16 cellular contexts compared by ENCODE assay signal in the genomic region with DNA sequence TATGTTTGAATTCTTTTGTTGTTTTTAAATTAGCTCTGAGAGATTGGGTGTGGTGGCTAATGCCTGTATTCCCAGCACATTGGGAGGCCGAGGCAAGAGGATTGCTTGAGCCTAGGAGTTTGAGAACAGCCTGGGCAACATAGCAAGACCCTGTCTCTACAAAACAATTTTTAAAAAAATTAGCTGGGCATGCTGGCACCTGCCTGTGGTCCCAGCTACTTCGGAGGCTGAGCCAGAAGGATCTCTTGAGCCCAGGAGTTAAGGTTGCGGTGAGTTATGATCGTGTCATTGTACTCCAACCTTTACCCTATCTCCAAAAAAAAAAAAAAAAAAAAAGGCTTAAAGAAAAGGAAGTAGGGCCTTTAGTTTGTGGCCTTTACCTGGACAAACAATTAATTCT. TPM values are rescaled to one million over a fixed set of nuclear protein-coding genes. Genes with fewer than 3 reads are reported as not detected.
DNase-seq lines count a peak whose midpoint lies in the region; ATAC-seq, FAIRE-seq and TF ChIP-seq lines count a peak whose summit lies in the region.
"Had no signal": no experiment of that assay in that cellular context is flagged by ENCODE, and none has a peak within 500 bp of the region (broad histone marks: within the 10 kb centered on the region; RNA-seq: fewer than 3 reads in every experiment).

No MANE protein-coding gene starts in this region.

- H3K9me3 ChIP-seq in small intestine (ENCODE audit: control insufficient read depth, low read depth), result no peaks in the 10 kb centered on the region
- no peaks in the 10 kb centered on the region for H3K9me3 ChIP-seq in endodermal cell (ENCODE audit: control insufficient read depth, low read length)
- H3K9me3 ChIP-seq: BE2C, ovary, upper lobe of left lung had no signal

- CTCF ChIA-PET in activated CD8-positive, alpha-beta memory T cell treated with anti-CD3 and anti-CD28 coated beads, Interleukin-2, amount 10 ng/mL, durations not matched to agents 7 days and 5 days (lab: Charles Lee), result interaction anchor here (0.7 to 3.2 kb wide), 7 partner anchors 9 to 65 kb away, joined by 3 to 15 read pairs (median 6); partner anchors contain the start of gene DHX35

- H3K36me3 ChIP-seq in small intestine (ENCODE audit: control insufficient read depth in 2 of 2, insufficient read depth in 2 of 2, low read length in 2 of 2), result peaks cover 1 to 2% of the 10 kb centered on the region in 2 donors
- H3K36me3 ChIP-seq in endodermal cell (ENCODE audit: control insufficient read depth, insufficient read depth, low read length), result peaks cover 47% of the 10 kb centered on the region
- H3K36me3 ChIP-seq: ovary had no signal

- no peak for TF ChIP-seq CTCF in endodermal cell (conservative IDR thresholded peaks at IDR 0.05)

- no peak overlapping the region for H3K27ac Mint-ChIP-seq in endodermal cell
- no peak overlapping the region for H3K27ac Mint-ChIP-seq in activated CD8-positive, alpha-beta memory T cell treated with anti-CD3 and anti-CD28 coated beads, Interleukin-2, amount 10 ng/mL, durations not matched to agents 7 days and 5 days
- H3K27ac Mint-ChIP-seq: activated CD8-positive, alpha-beta T cell treated with anti-CD3 and anti-CD28 coated beads, Interleukin-2, amount 10 ng/mL, durations not matched to agents 7 days and 5 days had no signal

- H3K4me1 ChIP-seq in small intestine (ENCODE audit: control insufficient read depth in 2 of 2, insufficient read depth in 1 of 2, low read depth in 1 of 2, low read length in 1 of 2), result peaks cover 5 to 7% of the 10 kb centered on the region in 2 donors
- H3K4me1 ChIP-seq in endodermal cell (ENCODE audit: control insufficient read depth, insufficient read depth, low read length), result no peaks in the 10 kb centered on the region
- H3K4me1 ChIP-seq: BE2C had no signal

- peaks cover 33% of the 10 kb centered on the region for H3K36me3 Mint-ChIP-seq in endodermal cell (ENCODE audit: low read depth)
- peaks cover 25% of the 10 kb centered on the region for H3K36me3 Mint-ChIP-seq in activated CD8-positive, alpha-beta memory T cell treated with anti-CD3 and anti-CD28 coated beads, Interleukin-2, amount 10 ng/mL, durations not matched to agents 7 days and 5 days

- 32 to 64% (median 63%) methylated on average over 4 of the region's 4 CpGs for WGBS in small intestine, 3 donors
- WGBS in endodermal cell (ENCODE audit: insufficient coverage in 1 of 2, insufficient read length in 1 of 2), 2 experiments, result 100% methylated on average over 2 of the region's 4 CpGs; no CpG with 5 or more reads in 1 of the 2 experiments

- no peaks in the 10 kb centered on the region for H3K27me3 Mint-ChIP-seq in endodermal cell (ENCODE audit: insufficient read depth)
- H3K27me3 Mint-ChIP-seq in activated CD8-positive, alpha-beta memory T cell treated with anti-CD3 and anti-CD28 coated beads, Interleukin-2, amount 10 ng/mL, durations not matched to agents 7 days and 5 days, result no peaks in the 10 kb centered on the region
- H3K27me3 Mint-ChIP-seq: IgD-negative memory B cell had no signal

- H3K4me3 ChIP-seq in small intestine (ENCODE audit: low read depth in 1 of 2, low read length in 2 of 2), result no peak overlapping the region
- H3K4me3 ChIP-seq in endodermal cell (ENCODE audit: low read length), result no peak overlapping the region
- H3K4me3 ChIP-seq: ovary, upper lobe of left lung had no signal

- H3K4me1 Mint-ChIP-seq in endodermal cell, result peaks cover 5% of the 10 kb centered on the region
- peaks cover 36% of the 10 kb centered on the region for H3K4me1 Mint-ChIP-seq in activated CD8-positive, alpha-beta memory T cell treated with anti-CD3 and anti-CD28 coated beads, Interleukin-2, amount 10 ng/mL, durations not matched to agents 7 days and 5 days

- no peaks in the 10 kb centered on the region for H3K27me3 ChIP-seq in small intestine (ENCODE audit: control insufficient read depth in 2 of 2, insufficient read depth in 2 of 2, low read length in 2 of 2)
- H3K27me3 ChIP-seq in endodermal cell (ENCODE audit: control insufficient read depth, insufficient read depth, low read length, poor library complexity, severe bottlenecking), result no peaks in the 10 kb centered on the region
- H3K27me3 ChIP-seq: BE2C, ovary, upper lobe of left lung had no signal

- intact Hi-C loops in left ventricle myocardium superior (cut with micrococcal nuclease), result no loop called here

- ATAC-seq in SK-N-SH treated with all-trans-retinoic acid at 6 μM for 48 hours, result peak; percentile 19
- peak; percentile 7 for ATAC-seq in left ventricle myocardium superior
- ATAC-seq in activated CD8-positive, alpha-beta memory T cell treated with anti-CD3 and anti-CD28 coated beads, Interleukin-2, amount 10 ng/mL, durations not matched to agents 7 days and 5 days, result no peak
- ATAC-seq in HG03457 (IDR thresholded peaks at IDR 0.05; ENCODE audit: unreplicated experiment), result no peak
- ATAC-seq: activated CD8-positive, alpha-beta T cell treated with anti-CD3 and anti-CD28 coated beads, Interleukin-2, amount 10 ng/mL, durations not matched to agents 7 days and 5 days had no signal

- FAIRE-seq in GM18507 (lab: Jason Lieb, UNC) (peak; percentile 9), small intestine (lab: Jason Lieb, UNC) (no peak)

- DNase-seq in GM18507 (ENCODE audit: extremely low spot score, insufficient read length, low read depth) (no peak), left ventricle myocardium superior (no peak), small intestine (peak; percentile 76), endodermal cell (no peak)
- DNase-seq in central memory CD4-positive, alpha-beta T cell, result no peak
- DNase-seq in activated CD8-positive, alpha-beta memory T cell treated with anti-CD3 and anti-CD28 coated beads, Interleukin-2, amount 10 ng/mL, durations not matched to agents 7 days and 5 days, result no peak
- DNase-seq: activated CD8-positive, alpha-beta T cell treated with anti-CD3 and anti-CD28 coated beads, Interleukin-2, amount 10 ng/mL, durations not matched to agents 7 days and 5 days; activated naive CD4-positive, alpha-beta T cell treated with anti-CD3 and anti-CD28 coated beads, Interleukin-2, amount 50 U/mL, for 16 hours; BE2C; NCI-H510A treated with DMSO at 0.1 percent for 48 hours; ovary; SHP77; upper lobe of left lung had no signal

- no peaks in the 10 kb centered on the region for H3K9me3 Mint-ChIP-seq in endodermal cell
- no peaks in the 10 kb centered on the region for H3K9me3 Mint-ChIP-seq in activated CD8-positive, alpha-beta memory T cell treated with anti-CD3 and anti-CD28 coated beads, Interleukin-2, amount 10 ng/mL, durations not matched to agents 7 days and 5 days (ENCODE audit: low read depth)
- H3K9me3 Mint-ChIP-seq: IgD-negative memory B cell had no signal

- H3K9ac ChIP-seq in endodermal cell (ENCODE audit: extremely low read depth, low read length, poor library complexity, severe bottlenecking), result no peak overlapping the region

- no peak overlapping the region for H3K4me3 Mint-ChIP-seq in endodermal cell
- H3K4me3 Mint-ChIP-seq in activated CD8-positive, alpha-beta memory T cell treated with anti-CD3 and anti-CD28 coated beads, Interleukin-2, amount 10 ng/mL, durations not matched to agents 7 days and 5 days, result no peak overlapping the region
- H3K4me3 Mint-ChIP-seq: activated CD8-positive, alpha-beta T cell treated with anti-CD3 and anti-CD28 coated beads, Interleukin-2, amount 10 ng/mL, durations not matched to agents 7 days and 5 days; IgD-negative memory B cell had no signal

- H3K27ac ChIP-seq in small intestine (ENCODE audit: low read depth in 1 of 2, low read length in 1 of 2), result peak overlapping the region; percentile 48 to 68
- no peak overlapping the region for H3K27ac ChIP-seq in endodermal cell (ENCODE audit: low read depth, low read length)
- H3K27ac ChIP-seq: ovary had no signal

TF ChIP-seq in SK-N-SH treated with all-trans-retinoic acid at 6 μM for 48 hours, 23 proteins besides CTCF, POLR2A, EP300 and RAD21 (continues in another document):
- TF ChIP-seq, protein P1, sequence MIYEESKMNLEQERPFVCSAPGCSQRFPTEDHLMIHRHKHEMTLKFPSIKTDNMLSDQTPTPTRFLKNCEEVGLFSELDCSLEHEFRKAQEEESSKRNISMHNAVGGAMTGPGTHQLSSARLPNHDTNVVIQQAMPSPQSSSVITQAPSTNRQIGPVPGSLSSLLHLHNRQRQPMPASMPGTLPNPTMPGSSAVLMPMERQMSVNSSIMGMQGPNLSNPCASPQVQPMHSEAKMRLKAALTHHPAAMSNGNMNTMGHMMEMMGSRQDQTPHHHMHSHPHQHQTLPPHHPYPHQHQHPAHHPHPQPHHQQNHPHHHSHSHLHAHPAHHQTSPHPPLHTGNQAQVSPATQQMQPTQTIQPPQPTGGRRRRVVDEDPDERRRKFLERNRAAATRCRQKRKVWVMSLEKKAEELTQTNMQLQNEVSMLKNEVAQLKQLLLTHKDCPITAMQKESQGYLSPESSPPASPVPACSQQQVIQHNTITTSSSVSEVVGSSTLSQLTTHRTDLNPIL (CRISPR knock-in tag; IDR thresholded peaks at IDR 0.05; ENCODE audit: low read depth), result no peak
- no peak for TF ChIP-seq PPARA (CRISPR knock-in tag; IDR thresholded peaks at IDR 0.05; ENCODE audit: borderline replicate concordance)
- no peak for TF ChIP-seq ARNTL (CRISPR knock-in tag; IDR thresholded peaks at IDR 0.05; ENCODE audit: borderline replicate concordance, low read depth)
- no peak for TF ChIP-seq GLIS3 (CRISPR knock-in tag; IDR thresholded peaks at IDR 0.05)
- no peak for TF ChIP-seq SNAI2 (CRISPR knock-in tag; IDR thresholded peaks at IDR 0.05)
- no peak for TF ChIP-seq OSR1 (CRISPR knock-in tag; IDR thresholded peaks at IDR 0.05)

RNA-seq across cellular contexts. Expression of gene DHX35, which starts 22.9 kb away (rescaled TPM):
- total RNA-seq in left ventricle myocardium superior, result 15.4 TPM
- 1 to 10 TPM; 6.5 to 8.9 (median 8.1) TPM for polyA plus RNA-seq in small intestine
- 10 to 100 TPM; 12.2 to 16.1 TPM for total RNA-seq in endodermal cell
- 18.9 TPM for polyA plus RNA-seq in endodermal cell (2013, experiment 1 of 2)
- polyA plus RNA-seq in endodermal cell (2013, experiment 2 of 2), result 16.1 TPM
- total RNA-seq in activated CD8-positive, alpha-beta memory T cell treated with anti-CD3 and anti-CD28 coated beads, Interleukin-2, amount 10 ng/mL, durations not matched to agents 7 days and 5 days, result 10 to 100 TPM; 10.5 to 12.9 TPM

RNA-seq across cellular contexts. Expression of gene FAM83D, which starts 58.8 kb away (rescaled TPM):
- total RNA-seq in left ventricle myocardium superior, result 0.20 TPM
- polyA plus RNA-seq in small intestine, result 10 to 100 TPM in 1 of 3 donors, 1 to 10 TPM in 2; 1.1 to 11.6 (median 2.5) TPM
- 10 to 100 TPM; 34.8 to 39.9 TPM for total RNA-seq in endodermal cell
- polyA plus RNA-seq in endodermal cell (2013, experiment 1 of 2), result 40.6 TPM
- 37.0 TPM for polyA plus RNA-seq in endodermal cell (2013, experiment 2 of 2)
- total RNA-seq in activated CD8-positive, alpha-beta memory T cell treated with anti-CD3 and anti-CD28 coated beads, Interleukin-2, amount 10 ng/mL, durations not matched to agents 7 days and 5 days, result 10 to 100 TPM; 23.1 to 28.4 TPM

Comparison
In these comparisons a context has a peak if more than half of its experiments do, and no peak if none do; other contexts are left out.
1. ATAC-seq: peak in SK-N-SH treated with all-trans-retinoic acid at 6 μM for 48 hours (single experiment) and left ventricle myocardium superior (single experiment); none in activated CD8-positive, alpha-beta memory T cell treated with anti-CD3 and anti-CD28 coated beads, Interleukin-2, amount 10 ng/mL, durations not matched to agents 7 days and 5 days (single experiment) and HG03457 (single experiment).
2. RNA of gene FAM83D, which starts 58.8 kb away (total RNA-seq): 34.8 to 39.9 TPM in endodermal cell and 23.1 to 28.4 TPM in activated CD8-positive, alpha-beta memory T cell treated with anti-CD3 and anti-CD28 coated beads, Interleukin-2, amount 10 ng/mL, durations not matched to agents 7 days and 5 days; 0.20 TPM in left ventricle myocardium superior (single experiment); every median in the first group is over 10 times any median in the second.